7 cellular contexts compared by ENCODE assay signal in the genomic region with DNA sequence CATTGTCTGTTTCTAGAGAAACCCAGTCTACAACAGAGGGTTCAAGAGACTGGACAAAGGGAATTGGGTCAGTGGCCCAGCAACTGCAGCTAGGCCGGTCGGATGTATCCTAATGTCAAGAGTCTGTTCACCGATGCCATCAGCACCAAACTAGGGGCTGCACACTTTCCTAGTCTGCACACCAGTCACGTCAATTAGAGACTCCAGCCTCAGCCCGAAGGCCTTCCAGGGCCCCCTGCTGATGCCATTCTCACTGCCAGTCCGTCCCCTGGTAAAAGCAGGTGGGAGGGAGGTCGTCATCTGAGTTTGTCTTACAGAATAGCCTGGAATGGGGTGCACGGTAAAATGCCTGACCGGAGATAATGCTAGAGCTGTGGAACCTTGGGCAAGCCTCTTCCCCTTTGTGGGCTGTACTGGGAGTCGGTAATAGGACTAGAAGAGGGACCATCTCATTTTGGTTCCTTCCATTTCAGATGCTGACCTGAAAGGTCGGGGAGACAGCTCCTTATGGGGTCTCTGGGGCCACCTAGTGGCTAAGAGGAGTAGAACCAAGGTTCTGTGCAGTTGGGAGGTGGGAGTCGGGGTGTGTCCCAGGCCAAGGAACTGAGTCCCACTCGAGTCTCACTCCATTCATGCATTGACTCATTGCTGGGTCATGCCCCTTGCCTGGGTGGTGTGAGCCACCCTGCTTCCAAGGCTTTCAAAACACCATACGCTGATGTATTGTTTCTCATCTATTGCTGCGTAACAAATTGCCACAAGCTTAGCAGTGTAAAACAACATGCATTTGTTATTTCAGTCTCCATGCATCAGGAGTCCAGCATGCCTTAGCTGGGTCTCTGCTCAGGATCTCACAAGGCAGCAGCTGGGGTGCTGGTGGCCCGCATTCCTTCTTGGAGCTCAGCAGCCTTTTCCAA. TPM values are rescaled to one million over a fixed set of nuclear protein-coding genes. Genes with fewer than 3 reads are reported as not detected.
DNase-seq lines count a peak whose midpoint lies in the region; ATAC-seq and TF ChIP-seq lines count a peak whose summit lies in the region.

No MANE protein-coding gene starts in this region.

- no peaks in the 10 kb centered on the region for H3K27me3 Mint-ChIP-seq in activated T-helper 17 cell treated with anti-CD3 and anti-CD28 coated beads, Interleukin-2, amount 50 U/mL, for 72 hours

- no peaks in the 10 kb centered on the region for H4K20me1 ChIP-seq in KMS-11 (ENCODE audit: insufficient read depth)

- H3K27ac Mint-ChIP-seq in activated T-helper 17 cell treated with anti-CD3 and anti-CD28 coated beads, Interleukin-2, amount 50 U/mL, for 72 hours: no peak overlapping the region

- peaks cover 15% of the 10 kb centered on the region for H3K4me1 ChIP-seq in KMS-11 (ENCODE audit: low read depth, poor library complexity, severe bottlenecking)

- DNase-seq in GM12865 (ENCODE audit: low read depth): peak; percentile 80
- peak; percentile 76 for DNase-seq in fibroblast of the aortic adventitia (ENCODE audit: low read depth)
- peak; percentile 26 for DNase-seq in occipital lobe (lab: John Stamatoyannopoulos, UW)

- H3K36me3 Mint-ChIP-seq in activated T-helper 17 cell treated with anti-CD3 and anti-CD28 coated beads, Interleukin-2, amount 50 U/mL, for 72 hours (ENCODE audit: low read depth): no peaks in the 10 kb centered on the region

- no peak overlapping the region for H3K4me3 ChIP-seq in GM12865 (ENCODE audit: low read depth, low read length)
- H3K4me3 ChIP-seq in KMS-11 (IDR thresholded peaks at IDR 0.05; ENCODE audit: insufficient read depth, low read depth, low read length): no peak overlapping the region
- H3K4me3 ChIP-seq in fibroblast of the aortic adventitia (ENCODE audit: low read depth, low read length): no peak overlapping the region

- no peaks in the 10 kb centered on the region for H3K27me3 ChIP-seq in KMS-11 (ENCODE audit: insufficient read depth, low read depth)

- peaks cover 5% of the 10 kb centered on the region for H3K4me1 Mint-ChIP-seq in activated T-helper 17 cell treated with anti-CD3 and anti-CD28 coated beads, Interleukin-2, amount 50 U/mL, for 72 hours

- peak; percentile 61 for ATAC-seq in activated T-helper 17 cell treated with anti-CD3 and anti-CD28 coated beads, Interleukin-2, amount 50 U/mL, for 72 hours (replicated peaks)
- ATAC-seq in GM19455 (IDR thresholded peaks at IDR 0.05; ENCODE audit: unreplicated experiment): no peak

- H3K36me3 ChIP-seq in KMS-11 (ENCODE audit: insufficient read depth): no peaks in the 10 kb centered on the region

- H3K4me3 Mint-ChIP-seq in activated T-helper 17 cell treated with anti-CD3 and anti-CD28 coated beads, Interleukin-2, amount 50 U/mL, for 72 hours: no peak overlapping the region

- peaks cover 5% of the 10 kb centered on the region; the same call in 1 of the 2 replicates for H3K79me2 ChIP-seq in KMS-11 (ENCODE audit: insufficient read depth, low read depth)

- H3K9ac ChIP-seq in KMS-11: no peak overlapping the region

- no peak overlapping the region for H3K4me2 ChIP-seq in KMS-11

- no peak overlapping the region for H3K27ac ChIP-seq in KMS-11

- TF ChIP-seq CTCF in GM12865 (IDR thresholded peaks at IDR 0.05; ENCODE audit: insufficient read depth, low read depth, low read length, missing control alignments): peak; percentile 94
- TF ChIP-seq CTCF in KMS-11 (conservative IDR thresholded peaks at IDR 0.05; ENCODE audit: low read depth, low read length): peak; percentile 87
- TF ChIP-seq CTCF in fibroblast of the aortic adventitia (IDR thresholded peaks at IDR 0.05; ENCODE audit: insufficient read depth, low read length): peak; percentile 90

- H2AFZ ChIP-seq in KMS-11 (ENCODE audit: low read depth): no peak overlapping the region

- H3K9me3 Mint-ChIP-seq in activated T-helper 17 cell treated with anti-CD3 and anti-CD28 coated beads, Interleukin-2, amount 50 U/mL, for 72 hours: no peaks in the 10 kb centered on the region

TF ChIP-seq in PFSK-1, 5 proteins besides CTCF, POLR2A, EP300 and RAD21:
- no peak for TF ChIP-seq TAF1 (IDR thresholded peaks at IDR 0.05; ENCODE audit: borderline replicate concordance, insufficient read depth, low read length)
- no peak for TF ChIP-seq FOXP2 (optimal IDR thresholded peaks at IDR 0.05; ENCODE audit: borderline replicate concordance, extremely low read depth, extremely low read length, insufficient read depth)
- no peak for TF ChIP-seq SIN3A (IDR thresholded peaks at IDR 0.05; ENCODE audit: borderline replicate concordance, insufficient read depth, low read length)
- TF ChIP-seq, protein P1, sequence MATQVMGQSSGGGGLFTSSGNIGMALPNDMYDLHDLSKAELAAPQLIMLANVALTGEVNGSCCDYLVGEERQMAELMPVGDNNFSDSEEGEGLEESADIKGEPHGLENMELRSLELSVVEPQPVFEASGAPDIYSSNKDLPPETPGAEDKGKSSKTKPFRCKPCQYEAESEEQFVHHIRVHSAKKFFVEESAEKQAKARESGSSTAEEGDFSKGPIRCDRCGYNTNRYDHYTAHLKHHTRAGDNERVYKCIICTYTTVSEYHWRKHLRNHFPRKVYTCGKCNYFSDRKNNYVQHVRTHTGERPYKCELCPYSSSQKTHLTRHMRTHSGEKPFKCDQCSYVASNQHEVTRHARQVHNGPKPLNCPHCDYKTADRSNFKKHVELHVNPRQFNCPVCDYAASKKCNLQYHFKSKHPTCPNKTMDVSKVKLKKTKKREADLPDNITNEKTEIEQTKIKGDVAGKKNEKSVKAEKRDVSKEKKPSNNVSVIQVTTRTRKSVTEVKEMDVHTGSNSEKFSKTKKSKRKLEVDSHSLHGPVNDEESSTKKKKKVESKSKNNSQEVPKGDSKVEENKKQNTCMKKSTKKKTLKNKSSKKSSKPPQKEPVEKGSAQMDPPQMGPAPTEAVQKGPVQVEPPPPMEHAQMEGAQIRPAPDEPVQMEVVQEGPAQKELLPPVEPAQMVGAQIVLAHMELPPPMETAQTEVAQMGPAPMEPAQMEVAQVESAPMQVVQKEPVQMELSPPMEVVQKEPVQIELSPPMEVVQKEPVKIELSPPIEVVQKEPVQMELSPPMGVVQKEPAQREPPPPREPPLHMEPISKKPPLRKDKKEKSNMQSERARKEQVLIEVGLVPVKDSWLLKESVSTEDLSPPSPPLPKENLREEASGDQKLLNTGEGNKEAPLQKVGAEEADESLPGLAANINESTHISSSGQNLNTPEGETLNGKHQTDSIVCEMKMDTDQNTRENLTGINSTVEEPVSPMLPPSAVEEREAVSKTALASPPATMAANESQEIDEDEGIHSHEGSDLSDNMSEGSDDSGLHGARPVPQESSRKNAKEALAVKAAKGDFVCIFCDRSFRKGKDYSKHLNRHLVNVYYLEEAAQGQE (IDR thresholded peaks at IDR 0.05; ENCODE audit: insufficient read depth in 1 of 2, low read depth in 2 of 2, low read length in 2 of 2): no peak
- TF ChIP-seq POLR2AphosphoS5 (IDR thresholded peaks at IDR 0.05; ENCODE audit: low read depth, low read length): peak; percentile 42; the same call in 1 of the 2 replicates

RNA-seq across cellular contexts. Expression of a gene that starts 5.1 kb away (rescaled TPM):
- polyA plus RNA-seq in PFSK-1 (2012; ENCODE audit: insufficient read length, low read depth): 45.8 TPM
- total RNA-seq in activated T-helper 17 cell treated with anti-CD3 and anti-CD28 coated beads, Interleukin-2, amount 50 U/mL, for 72 hours: 1 to 10 TPM; 4.0 to 6.5 TPM
- total RNA-seq in fibroblast of the aortic adventitia (ENCODE audit: low replicate concordance): 7.7 and 15.9 TPM in 2 replicates
- 9.4 TPM for total RNA-seq in occipital lobe

RNA-seq across cellular contexts. Expression of a gene that starts 16.4 kb away (rescaled TPM):
- polyA plus RNA-seq in PFSK-1 (2012; ENCODE audit: insufficient read length, low read depth): 125 TPM
- 1 to 10 TPM; 4.3 to 5.2 TPM for total RNA-seq in activated T-helper 17 cell treated with anti-CD3 and anti-CD28 coated beads, Interleukin-2, amount 50 U/mL, for 72 hours
- total RNA-seq in fibroblast of the aortic adventitia (ENCODE audit: low replicate concordance): 34.2 and 50.9 TPM in 2 replicates
- total RNA-seq in occipital lobe: 27.0 TPM

RNA-seq across cellular contexts. Expression of a gene that starts 33.1 kb away (rescaled TPM):
- polyA plus RNA-seq in PFSK-1 (2012; ENCODE audit: insufficient read length, low read depth): 30.4 TPM
- total RNA-seq in activated T-helper 17 cell treated with anti-CD3 and anti-CD28 coated beads, Interleukin-2, amount 50 U/mL, for 72 hours: 10 to 100 TPM; 16.0 to 16.6 TPM
- total RNA-seq in fibroblast of the aortic adventitia (ENCODE audit: low replicate concordance) (11.6 and 16.2 TPM in 2 replicates), occipital lobe (27.0 TPM)

RNA-seq across cellular contexts. Expression of a gene that starts 39.9 kb away (rescaled TPM):
- 19.8 TPM for polyA plus RNA-seq in PFSK-1 (2012; ENCODE audit: insufficient read length, low read depth)
- 1 to 10 TPM; 5.2 to 6.0 TPM for total RNA-seq in activated T-helper 17 cell treated with anti-CD3 and anti-CD28 coated beads, Interleukin-2, amount 50 U/mL, for 72 hours
- total RNA-seq in fibroblast of the aortic adventitia (ENCODE audit: low replicate concordance): 0.98 and 2.4 TPM in 2 replicates
- total RNA-seq in occipital lobe: 3.3 TPM

RNA-seq across cellular contexts. Expression of a gene that starts 50.1 kb away (rescaled TPM):
- polyA plus RNA-seq in PFSK-1 (2012; ENCODE audit: insufficient read length, low read depth): 493 TPM
- total RNA-seq in activated T-helper 17 cell treated with anti-CD3 and anti-CD28 coated beads, Interleukin-2, amount 50 U/mL, for 72 hours: 10 to 100 TPM; 13.4 to 20.0 TPM
- 71.0 and 72.8 TPM in 2 replicates for total RNA-seq in fibroblast of the aortic adventitia (ENCODE audit: low replicate concordance)
- 12.5 TPM for total RNA-seq in occipital lobe

Comparison
In these comparisons a context has a peak if more than half of its experiments do, and no peak if none do; other contexts are left out.
1. DNase-seq: peak in every context shown above with its lines; median percentile 80 in GM12865; 76 in fibroblast of the aortic adventitia; 26 in occipital lobe.